In the genomic region with DNA sequence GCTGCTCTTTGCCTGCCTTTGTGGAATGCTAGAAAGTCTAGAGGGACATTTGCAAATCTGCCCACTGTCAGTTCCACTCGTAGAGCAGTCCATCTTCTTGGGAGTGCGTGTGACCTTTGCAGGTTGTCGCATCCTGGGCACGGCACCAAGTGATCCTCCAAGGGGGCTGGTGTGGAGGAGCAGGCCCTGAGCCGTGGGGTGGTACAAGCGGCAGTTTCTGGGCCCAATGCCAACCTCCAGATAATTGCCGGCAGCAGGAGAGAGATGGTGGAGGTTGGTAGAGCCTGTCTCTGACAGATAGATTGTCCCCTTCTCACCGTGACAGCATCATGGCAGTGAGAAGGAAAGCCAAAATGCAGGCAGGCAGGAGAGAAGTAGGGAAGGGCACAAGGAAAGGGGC, we compare ENCODE assay signal across 19 cellular contexts.
A peak's percentile ranks its signal among the peaks of the same experiment; 100 is the strongest.
DNase-seq lines count a peak whose midpoint lies in the region; ATAC-seq and TF ChIP-seq lines count a peak whose summit lies in the region.
"Had no signal": no experiment of that assay in that cellular context is flagged by ENCODE, and none has a peak within 500 bp of the region (broad histone marks: within the 10 kb centered on the region; RNA-seq: fewer than 3 reads in every experiment).

No MANE protein-coding gene starts in this region.

- no peaks in the 10 kb centered on the region for H3K36me3 ChIP-seq in ascending aorta

- DNase-seq in DMS79 treated with DMSO at 0.1 percent for 48 hours (lab: John Stamatoyannopoulos, UW) (peak; percentile 84), NCI-H1417 treated with DMSO at 0.1 percent for 48 hours (lab: John Stamatoyannopoulos, UW) (peak; percentile 45), NCI-H345 treated with DMSO at 0.1 percent for 48 hours (lab: John Stamatoyannopoulos, UW; ENCODE audit: unreplicated experiment) (peak; percentile 54), cerebellar cortex (ENCODE audit: low spot score) (peak; percentile 68), ascending aorta (ENCODE audit: low spot score in 2 of 2) (no peak), omental fat pad (ENCODE audit: low spot score) (no peak), SIG-M5 treated with dmso at 0.1 percent for 504 hours (lab: John Stamatoyannopoulos, UW; ENCODE audit: unreplicated experiment) (no peak)
- DNase-seq: activated CD4-positive, alpha-beta T cell treated with anti-CD3 and anti-CD28 coated beads for 4 hours; foreskin keratinocyte; kidney glomerular epithelial cell; mesendoderm; natural killer cell; NCI-H1048; stimulated activated CD4-positive, alpha-beta T cell treated with anti-CD3 and anti-CD28 coated beads, Interleukin-1b, Interleukin-23, amount 100 ng/mL, for 48 hours; stimulated activated naive CD8-positive, alpha-beta T cell treated with anti-CD3 and anti-CD28 coated beads, Interleukin-15, amount 100 ng/mL, for 72 hours; T-cell had no signal

- no peak for TF ChIP-seq CTCF in ascending aorta (IDR thresholded peaks at IDR 0.05)
- TF ChIP-seq CTCF in omental fat pad (IDR thresholded peaks at IDR 0.05): no peak

- no peaks in the 10 kb centered on the region for H3K27me3 ChIP-seq in ascending aorta
- H3K27me3 ChIP-seq: dorsolateral prefrontal cortex had no signal

- no peak overlapping the region for H3K27ac ChIP-seq in ascending aorta
- H3K27ac ChIP-seq: dorsolateral prefrontal cortex, epithelial cell of prostate, foreskin keratinocyte had no signal

- intact Hi-C loops in ascending aorta (cut with DNase I): no loop called here

- no peak overlapping the region for H3K4me3 ChIP-seq in ascending aorta
- H3K4me3 ChIP-seq: dorsolateral prefrontal cortex had no signal

- ATAC-seq in GM18909 (IDR thresholded peaks at IDR 0.05; ENCODE audit: poor library complexity, unreplicated experiment) (no peak), omental fat pad (ENCODE audit: low FRiP score) (no peak)
- ATAC-seq: foreskin keratinocyte; natural killer cell; stimulated activated naive CD8-positive, alpha-beta T cell treated with anti-CD3 and anti-CD28 coated beads, Interleukin-15, amount 100 ng/mL, for 72 hours; T-cell had no signal

- no peaks in the 10 kb centered on the region for H3K4me1 ChIP-seq in ascending aorta
- H3K4me1 ChIP-seq: foreskin keratinocyte had no signal

- no peaks in the 10 kb centered on the region for H3K9me3 ChIP-seq in ascending aorta

Comparison
In these comparisons a context has a peak if more than half of its experiments do, and no peak if none do; other contexts are left out.
1. DNase-seq: peak in DMS79 treated with DMSO at 0.1 percent for 48 hours (single experiment), NCI-H1417 treated with DMSO at 0.1 percent for 48 hours (single experiment), NCI-H345 treated with DMSO at 0.1 percent for 48 hours (single experiment) and cerebellar cortex (single experiment); none in ascending aorta (0 of 2), omental fat pad (single experiment) and SIG-M5 treated with dmso at 0.1 percent for 504 hours (single experiment).